ENCODE assay signal across 15 cellular contexts in the genomic region with DNA sequence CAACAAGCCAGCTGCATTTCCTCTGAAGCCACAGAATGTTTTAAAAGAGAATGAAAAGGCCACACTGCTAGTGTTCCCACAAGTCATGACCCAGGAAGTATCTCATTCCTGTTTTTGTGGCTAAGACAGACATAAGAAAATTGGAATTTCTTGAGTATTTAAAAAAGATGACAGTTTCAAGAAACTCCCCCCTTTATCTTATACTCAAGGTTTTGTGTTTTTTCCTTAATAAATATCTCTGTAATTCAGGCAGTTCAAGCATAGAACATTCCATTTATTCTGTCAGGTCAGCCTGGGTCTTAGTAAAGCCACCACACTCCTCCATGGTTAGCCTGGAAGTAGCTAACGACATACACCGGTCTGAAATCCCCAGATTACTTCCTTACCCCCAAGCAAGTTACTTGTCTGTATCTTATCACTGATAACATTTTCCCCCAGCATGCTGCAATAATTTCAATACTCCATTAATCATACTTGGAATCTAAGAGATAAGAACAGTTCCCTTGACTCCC.
DNase-seq lines count a peak whose midpoint lies in the region; ATAC-seq and TF ChIP-seq lines count a peak whose summit lies in the region.
"Had no signal": no experiment of that assay in that cellular context is flagged by ENCODE, and none has a peak within 500 bp of the region (broad histone marks: within the 10 kb centered on the region; RNA-seq: fewer than 3 reads in every experiment).

No MANE protein-coding gene starts in this region.

- H3K27me3 ChIP-seq in left ventricle myocardium inferior (ENCODE audit: low read depth) (no peaks in the 10 kb centered on the region), fibroblast of lung (ENCODE audit: control insufficient read depth, insufficient read depth, low read length) (no peaks in the 10 kb centered on the region), trophoblast cell (ENCODE audit: insufficient read depth, low read length) (no peaks in the 10 kb centered on the region), vagina (no peaks in the 10 kb centered on the region)

- H3K79me1 ChIP-seq in trophoblast cell (ENCODE audit: low read length): peaks cover 2% of the 10 kb centered on the region

- H3K23ac ChIP-seq in trophoblast cell (ENCODE audit: low read length): no peak overlapping the region

- H3K9me3 ChIP-seq in left ventricle myocardium inferior (replicated peaks) (no peaks in the 10 kb centered on the region), fibroblast of lung (ENCODE audit: control insufficient read depth, insufficient read depth, low read depth, low read length) (no peaks in the 10 kb centered on the region), trophoblast cell (ENCODE audit: insufficient read depth, low read depth, low read length) (no peaks in the 10 kb centered on the region), vagina (no peaks in the 10 kb centered on the region)

- H2BK5ac ChIP-seq in trophoblast cell (ENCODE audit: low read depth, low read length, poor library complexity): no peak overlapping the region

- H3K18ac ChIP-seq in trophoblast cell (ENCODE audit: low read length): no peak overlapping the region

- no peak overlapping the region for H4K91ac ChIP-seq in trophoblast cell (ENCODE audit: low read depth, low read length)

- H4K8ac ChIP-seq in trophoblast cell (ENCODE audit: low read depth, low read length): no peak overlapping the region

- peaks cover 3% of the 10 kb centered on the region for H3K36me3 ChIP-seq in left ventricle myocardium inferior
- no peaks in the 10 kb centered on the region for H3K36me3 ChIP-seq in fibroblast of lung (ENCODE audit: control insufficient read depth, insufficient read depth, low read length)
- H3K36me3 ChIP-seq in trophoblast cell (ENCODE audit: control insufficient read depth in 1 of 2, insufficient read depth in 2 of 2, low read length in 2 of 2): peaks cover 2 to 6% of the 10 kb centered on the region in 2 experiments
- no peaks in the 10 kb centered on the region for H3K36me3 ChIP-seq in vagina

- TF ChIP-seq POLR2A in vagina (IDR thresholded peaks at IDR 0.05): no peak

- H3K79me2 ChIP-seq in fibroblast of lung (ENCODE audit: control insufficient read depth, insufficient read depth, low read length) (peaks cover 16% of the 10 kb centered on the region), trophoblast cell (ENCODE audit: control insufficient read depth, insufficient read depth, low read length, poor library complexity) (no peaks in the 10 kb centered on the region)

- DNase-seq in left ventricle myocardium inferior (no peak), Right ventricle myocardium inferior (ENCODE audit: missing footprints) (no peak), fibroblast of lung (ENCODE audit: low read depth in 2 of 2) (peak; percentile 71 to 79), trophoblast cell (peak; percentile 63 to 95), vagina (ENCODE audit: extremely low spot score in 2 of 2) (no peak), GF-D8 (lab: John Stamatoyannopoulos, UW) (no peak)
- DNase-seq in activated naive CD4-positive, alpha-beta T cell (lab: John Stamatoyannopoulos, UW): no peak
- DNase-seq: activated B cell treated with CpG ODN at 0.5 μM for 24 hours, H7, immature natural killer cell, NCI-H146, NCI-H524, PC-3 had no signal

- H4K20me1 ChIP-seq in fibroblast of lung (ENCODE audit: control insufficient read depth, extremely low read depth, insufficient read depth, low read length): no peaks in the 10 kb centered on the region

- no peak overlapping the region for H2BK120ac ChIP-seq in trophoblast cell (ENCODE audit: insufficient read depth, low read length, poor library complexity)

- H2AFZ ChIP-seq in fibroblast of lung (ENCODE audit: low read length) (no peak overlapping the region), trophoblast cell (ENCODE audit: insufficient read depth, low read length, poor library complexity) (no peak overlapping the region)

- no peak for ATAC-seq in Right ventricle myocardium inferior
- ATAC-seq in GM19463 (IDR thresholded peaks at IDR 0.05; ENCODE audit: unreplicated experiment): no peak
- ATAC-seq: PC-3 had no signal

- H2AK5ac ChIP-seq in trophoblast cell (ENCODE audit: low read length): no peak overlapping the region

- H3K4me2 ChIP-seq in fibroblast of lung (ENCODE audit: extremely low read depth, insufficient read depth, low read length) (no peak overlapping the region), trophoblast cell (ENCODE audit: low read length) (no peak overlapping the region)
- H3K4me2 ChIP-seq: KMS-11 had no signal

- H3K9ac ChIP-seq in fibroblast of lung (ENCODE audit: insufficient read depth, low read length): no peak overlapping the region
- H3K9ac ChIP-seq in trophoblast cell (ENCODE audit: low read length): no peak overlapping the region
- H3K9ac ChIP-seq: KMS-11 had no signal

- no peak overlapping the region for H3K14ac ChIP-seq in trophoblast cell (ENCODE audit: low read length)

- intact Hi-C loops in left ventricle myocardium inferior (cut with micrococcal nuclease) (loop anchor here (10.0 kb wide), 1 partner anchor 79 kb away; a partner anchor contains a TSS), Right ventricle myocardium inferior (cut with DNase I) (loop anchor here (5.0 kb wide), 1 partner anchor 36 kb away; no protein-coding TSS in a partner anchor), vagina (cut with DNase I) (no loop called here)

- WGBS in trophoblast cell (ENCODE audit: extremely low coverage, insufficient coverage, insufficient read length): no CpG with 5 or more reads among the region's 2 CpGs

- peaks cover 96% of the 10 kb centered on the region for H3K4me1 ChIP-seq in left ventricle myocardium inferior
- peaks cover 20% of the 10 kb centered on the region for H3K4me1 ChIP-seq in fibroblast of lung (ENCODE audit: control insufficient read depth, extremely low read depth, insufficient read depth, low read length)
- H3K4me1 ChIP-seq in trophoblast cell (ENCODE audit: control insufficient read depth in 1 of 2, insufficient read depth in 2 of 2, low read length in 2 of 2): peaks cover 9 to 21% of the 10 kb centered on the region in 2 experiments
- H3K4me1 ChIP-seq in vagina: peaks cover 30% of the 10 kb centered on the region

- no peak overlapping the region for H3K4me3 ChIP-seq in left ventricle myocardium inferior
- H3K4me3 ChIP-seq in fibroblast of lung (replicated peaks in 1 of 4; ENCODE audit: control extremely low read depth in 1 of 4, insufficient read depth in 1 of 4, low read depth in 3 of 4, low read length in 4 of 4): no peak overlapping the region
- H3K4me3 ChIP-seq in trophoblast cell (ENCODE audit: low read depth, low read length): no peak overlapping the region
- no peak overlapping the region for H3K4me3 ChIP-seq in vagina

- H4K12ac ChIP-seq in trophoblast cell (ENCODE audit: low read depth, low read length): no peak overlapping the region

- TF ChIP-seq CTCF in left ventricle myocardium inferior (IDR thresholded peaks at IDR 0.05; ENCODE audit: borderline replicate concordance) (no peak), fibroblast of lung (conservative IDR thresholded peaks at IDR 0.05 in 1 of 2, IDR thresholded peaks at IDR 0.05 in 1 of 2; ENCODE audit: low read depth in 1 of 2, low read length in 2 of 2) (no peak), vagina (IDR thresholded peaks at IDR 0.05) (no peak)

- H3K27ac ChIP-seq in left ventricle myocardium inferior (replicated peaks) (peak overlapping the region; percentile 44), fibroblast of lung (ENCODE audit: insufficient read depth, low read length) (peak overlapping the region; percentile 24), trophoblast cell (ENCODE audit: low read depth, low read length) (no peak overlapping the region), vagina (peak overlapping the region; percentile 62)
- H3K27ac ChIP-seq: KMS-11 had no signal

- no peak overlapping the region for H3K4ac ChIP-seq in trophoblast cell (ENCODE audit: low read depth, low read length)

- no peak overlapping the region for H2BK12ac ChIP-seq in trophoblast cell (ENCODE audit: low read length)

Comparison
In these comparisons a context has a peak if more than half of its experiments do, and no peak if none do; other contexts are left out.
1. DNase-seq: peak in fibroblast of lung (2 of 2) and trophoblast cell (2 of 2); none in left ventricle myocardium inferior (single experiment), Right ventricle myocardium inferior (single experiment), vagina (0 of 2), activated naive CD4-positive, alpha-beta T cell (0 of 4) and GF-D8 (single experiment).